9 cellular contexts compared by ENCODE assay signal in genomic region chr2:54360055-54360792, GRCh38.
A peak's percentile ranks its signal among the peaks of the same experiment; 100 is the strongest.
DNase-seq lines count a peak whose midpoint lies in the region; ATAC-seq, FAIRE-seq and TF ChIP-seq lines count a peak whose summit lies in the region.
"Had no signal": no experiment of that assay in that cellular context is flagged by ENCODE, and none has a peak within 500 bp of the region (broad histone marks: within the 10 kb centered on the region; RNA-seq: fewer than 3 reads in every experiment).

No MANE protein-coding gene starts in this region.

- H3K79me2 ChIP-seq in endothelial cell of umbilical vein (ENCODE audit: control insufficient read depth, insufficient read depth, low read length), result no peaks in the 10 kb centered on the region

- TF ChIP-seq POLR2A in endothelial cell of umbilical vein (IDR thresholded peaks at IDR 0.05; ENCODE audit: low read depth, low read length), result no peak

- TF ChIP-seq CTCF in endothelial cell of umbilical vein (IDR thresholded peaks at IDR 0.05; ENCODE audit: extremely low read depth in 1 of 2, insufficient read depth in 1 of 2, low read depth in 1 of 2, low read length in 2 of 2), result no peak
- TF ChIP-seq CTCF in upper lobe of right lung (IDR thresholded peaks at IDR 0.05), result no peak

- H3K27me3 ChIP-seq in endothelial cell of umbilical vein (ENCODE audit: control insufficient read depth in 2 of 2, insufficient read depth in 2 of 2, low read length in 2 of 2), result no peaks in the 10 kb centered on the region
- H3K27me3 ChIP-seq in upper lobe of right lung, result no peaks in the 10 kb centered on the region

- POLR2A ChIA-PET in endothelial cell of umbilical vein (lab: Charles Lee), result no interaction called here

- H3K4me3 ChIP-seq in endothelial cell of umbilical vein (replicated peaks in 1 of 3; ENCODE audit: insufficient read depth in 1 of 3, low read depth in 1 of 3, low read length in 3 of 3), result peak overlapping the region in 1 of 3 experiments; percentile 14
- no peak overlapping the region for H3K4me3 ChIP-seq in mesodermal cell (ENCODE audit: extremely low read depth, insufficient read depth, low read length, poor library complexity, severe bottlenecking)
- H3K4me3 ChIP-seq in upper lobe of right lung, result peak overlapping the region; percentile 1

- H2AFZ ChIP-seq in endothelial cell of umbilical vein (ENCODE audit: low read depth, low read length), result peak overlapping the region; percentile 65

- dilution Hi-C loops in endothelial cell of umbilical vein (cut with MboI; ENCODE audit: extremely low pct_ligation_motif_present, low sequenced_read_pairs), result no loop called here

- H3K9me1 ChIP-seq in endothelial cell of umbilical vein (replicated peaks; ENCODE audit: control insufficient read depth, extremely low read depth, insufficient read depth, low read length), result no peaks in the 10 kb centered on the region

- no TSS peak for BruUV-seq in endothelial cell of umbilical vein (replicated peaks; lab: Mats Ljungman, UMichigan)

- intact Hi-C loops in endothelial cell of umbilical vein (cut with micrococcal nuclease) (loop anchor here (5.0 kb wide), 1 partner anchor 57 kb away; no protein-coding TSS in a partner anchor), upper lobe of right lung (cut with DNase I) (no loop called here)

- peak overlapping the region; percentile 70 for H3K4me2 ChIP-seq in endothelial cell of umbilical vein (ENCODE audit: insufficient read depth, low read length)

- H4K20me1 ChIP-seq in endothelial cell of umbilical vein (replicated peaks; ENCODE audit: control insufficient read depth, extremely low read depth, insufficient read depth, low read length), result no peaks in the 10 kb centered on the region

- peak overlapping the region; percentile 25 for H3K9ac ChIP-seq in endothelial cell of umbilical vein (replicated peaks; ENCODE audit: extremely low read depth, insufficient read depth, low read length)

- CTCF ChIA-PET in endothelial cell of umbilical vein (lab: Charles Lee), result interaction anchor here (0.8 to 1.9 kb wide), 13 partner anchors 8 to 198 kb away, joined by 3 to 9 read pairs (median 4); a partner anchor contains a TSS

- peak overlapping the region; percentile 43 for H3K27ac ChIP-seq in endothelial cell of umbilical vein (ENCODE audit: insufficient read depth, low read depth, low read length)
- peak overlapping the region; percentile 54 for H3K27ac ChIP-seq in mesodermal cell (ENCODE audit: low read depth, low read length, severe bottlenecking)
- peak overlapping the region; percentile 64 for H3K27ac ChIP-seq in upper lobe of right lung

- DNase-seq in NCI-H226 (peak; percentile 87), endothelial cell of umbilical vein (ENCODE audit: low read depth, low spot score) (peak; percentile 94), upper lobe of right lung (no peak), NCI-H2196 treated with DMSO at 0.1 percent for 48 hours (lab: John Stamatoyannopoulos, UW; ENCODE audit: unreplicated experiment) (no peak)
- DNase-seq in activated CD8-positive, alpha-beta memory T cell treated with anti-CD3 and anti-CD28 coated beads, Interleukin-2, amount 50 U/mL, for 48 hours, result no peak
- DNase-seq: activated naive CD4-positive, alpha-beta T cell treated with anti-CD3 and anti-CD28 coated beads, Interleukin-2, amount 10 ng/mL, durations not matched to agents 7 days and 5 days; naive B cell had no signal

- ATAC-seq in upper lobe of right lung (peak; percentile 81), GM19035 (IDR thresholded peaks at IDR 0.05; ENCODE audit: unreplicated experiment) (no peak)

- no peaks in the 10 kb centered on the region for H3K36me3 ChIP-seq in endothelial cell of umbilical vein (ENCODE audit: control insufficient read depth in 2 of 2, extremely low read depth in 1 of 2, insufficient read depth in 2 of 2, low read length in 2 of 2)
- no peaks in the 10 kb centered on the region for H3K36me3 ChIP-seq in mesodermal cell (ENCODE audit: control insufficient read depth, insufficient read depth, low read length)
- H3K36me3 ChIP-seq in upper lobe of right lung, result no peaks in the 10 kb centered on the region

- 70 to 75% methylated on average over 5 to 6 of the region's 8 CpGs for WGBS in mesodermal cell (ENCODE audit: insufficient coverage in 2 of 2), 2 experiments

- FAIRE-seq in endothelial cell of umbilical vein (lab: Jason Lieb, UNC), result peak; percentile 97

- H3K4me1 ChIP-seq in endothelial cell of umbilical vein (ENCODE audit: control insufficient read depth, extremely low read depth, insufficient read depth, low read length) (peaks cover 15% of the 10 kb centered on the region), mesodermal cell (ENCODE audit: control insufficient read depth, insufficient read depth, low read length, poor library complexity, severe bottlenecking) (no peaks in the 10 kb centered on the region), upper lobe of right lung (peaks cover 9% of the 10 kb centered on the region)

- no peaks in the 10 kb centered on the region for H3K9me3 ChIP-seq in endothelial cell of umbilical vein (replicated peaks; ENCODE audit: control insufficient read depth, insufficient read depth, low read length)
- H3K9me3 ChIP-seq in mesodermal cell (ENCODE audit: control insufficient read depth, low read length), result no peaks in the 10 kb centered on the region
- H3K9me3 ChIP-seq in upper lobe of right lung, result no peaks in the 10 kb centered on the region

TF ChIP-seq in endothelial cell of umbilical vein, 7 proteins besides CTCF, POLR2A, EP300 and RAD21:
- TF ChIP-seq JUN (IDR thresholded peaks at IDR 0.05; ENCODE audit: borderline replicate concordance, insufficient read depth, insufficient read length, low read depth) (peak; percentile 54), GATA2 (IDR thresholded peaks at IDR 0.05; ENCODE audit: insufficient read depth, insufficient read length, low read depth, low read length) (peak; percentile 59), POLR2AphosphoS5 (IDR thresholded peaks at IDR 0.05; ENCODE audit: insufficient read depth, low read depth, low read length) (peak; percentile 30), MAX (IDR thresholded peaks at IDR 0.05; ENCODE audit: insufficient read depth, insufficient read length) (no peak), MYC (IDR thresholded peaks at IDR 0.05; ENCODE audit: low read depth, low read length) (no peak), FOS (IDR thresholded peaks at IDR 0.05; ENCODE audit: borderline replicate concordance, insufficient read depth, low read length) (peak; percentile 16)

Comparison
In these comparisons a context has a peak if more than half of its experiments do, and no peak if none do; other contexts are left out.
1. DNase-seq: peak in NCI-H226 (single experiment) and endothelial cell of umbilical vein (single experiment); none in upper lobe of right lung (single experiment), NCI-H2196 treated with DMSO at 0.1 percent for 48 hours (single experiment) and activated CD8-positive, alpha-beta memory T cell treated with anti-CD3 and anti-CD28 coated beads, Interleukin-2, amount 50 U/mL, for 48 hours (single experiment).
2. Peak in every context shown above with its lines, with median percentiles within 50 percentile points of each other: H3K27ac ChIP-seq.